11 cellular contexts compared by ENCODE assay signal in genomic region chr1:15412843-15413242, GRCh38. TPM values are rescaled to one million over a fixed set of nuclear protein-coding genes. Genes with fewer than 3 reads are reported as not detected.
DNase-seq lines count a peak whose midpoint lies in the region; ATAC-seq, FAIRE-seq and TF ChIP-seq lines count a peak whose summit lies in the region.
"Had no signal": no experiment of that assay in that cellular context is flagged by ENCODE, and none has a peak within 500 bp of the region (broad histone marks: within the 10 kb centered on the region; RNA-seq: fewer than 3 reads in every experiment).

No MANE protein-coding gene starts in this region.

- no peak for DNase-seq in A549 (ENCODE audit: low read depth in 1 of 2, low spot score in 1 of 2)
- no peak for DNase-seq in IMR-90
- peak; percentile 62 for DNase-seq in dermis blood vessel endothelial cell
- no peak for DNase-seq in neural progenitor cell (ENCODE audit: low spot score)
- DNase-seq in osteocyte (ENCODE audit: extremely low spot score, unreplicated experiment), result no peak
- no peak for DNase-seq in NCI-H82 (lab: John Stamatoyannopoulos, UW)
- DNase-seq in psoas muscle, result no peak
- no peak for DNase-seq in T-helper 9 cell
- DNase-seq: cortex of kidney, NCI-H1436 had no signal

- no peak overlapping the region for H4K91ac ChIP-seq in IMR-90 (ENCODE audit: insufficient read depth, low read depth, low read length)

- H3K79me2 ChIP-seq in neural progenitor cell (ENCODE audit: low read depth), result no peaks in the 10 kb centered on the region

- H4K8ac ChIP-seq in IMR-90 (ENCODE audit: low read depth in 2 of 2, low read length in 2 of 2), result no peak overlapping the region

- WGBS in A549 (ENCODE audit: missing lambda C conversion rate), result 85% methylated on average over 3 of the region's 11 CpGs
- WGBS in IMR-90 (ENCODE audit: extremely low coverage in 2 of 2, insufficient read length in 1 of 2), 2 experiments, result 92% methylated on average over 5 of the region's 11 CpGs; no CpG with 5 or more reads in 1 of the 2 experiments
- 64 to 67% (median 65%) methylated on average over 11 of the region's 11 CpGs for WGBS in psoas muscle, 3 donors

- H2AK9ac ChIP-seq in IMR-90 (replicated peaks; ENCODE audit: low read depth, low read length, poor library complexity), result peak overlapping the region; percentile 57

- no peak for FAIRE-seq in A549 (lab: Jason Lieb, UNC)

- H3K36me3 ChIP-seq in IMR-90 (ENCODE audit: control insufficient read depth, insufficient read depth, low read length) (peaks cover 4% of the 10 kb centered on the region; the same call in 1 of the 2 replicates), neural progenitor cell (no peaks in the 10 kb centered on the region), psoas muscle (ENCODE audit: insufficient read depth in 1 of 2, low read depth in 1 of 2) (no peaks in the 10 kb centered on the region)

- H3K27me3 ChIP-seq in IMR-90 (ENCODE audit: control insufficient read depth, insufficient read depth, low read length) (no peaks in the 10 kb centered on the region), neural progenitor cell (peaks cover 43% of the 10 kb centered on the region), psoas muscle (ENCODE audit: insufficient read depth in 3 of 3, low read length in 2 of 3) (peaks cover 0 to 32% (median 9%) of the 10 kb centered on the region in 3 donors)

- peaks cover 14 to 75% of the 10 kb centered on the region in 2 experiments; a peak in 3 of 4 replicates for H3K79me1 ChIP-seq in IMR-90 (ENCODE audit: low read depth in 1 of 2, low read length in 2 of 2)

- H4K20me1 ChIP-seq in IMR-90 (ENCODE audit: insufficient read depth, low read length), result peaks cover 25% of the 10 kb centered on the region
- peaks cover 14% of the 10 kb centered on the region for H4K20me1 ChIP-seq in neural progenitor cell (ENCODE audit: low read depth)

- no peaks in the 10 kb centered on the region for H3K9me3 ChIP-seq in A549
- no peaks in the 10 kb centered on the region for H3K9me3 ChIP-seq in IMR-90 (ENCODE audit: control insufficient read depth, insufficient read depth, low read length)
- H3K9me3 ChIP-seq in neural progenitor cell (ENCODE audit: low read depth), result no peaks in the 10 kb centered on the region
- no peaks in the 10 kb centered on the region for H3K9me3 ChIP-seq in psoas muscle

- no peak overlapping the region for H2BK120ac ChIP-seq in IMR-90 (ENCODE audit: low read depth, low read length)

- H3K18ac ChIP-seq in IMR-90 (ENCODE audit: low read depth, low read length), result no peak overlapping the region

- H3K27me3 Mint-ChIP-seq in neural progenitor cell (ENCODE audit: insufficient read depth, low read depth) (peaks cover 18% of the 10 kb centered on the region), osteocyte (ENCODE audit: unreplicated experiment) (no peaks in the 10 kb centered on the region)

- TF ChIP-seq CTCF in A549 (IDR thresholded peaks at IDR 0.05) (no peak), IMR-90 (conservative IDR thresholded peaks at IDR 0.05; ENCODE audit: low read depth, low read length) (no peak), neural progenitor cell (IDR thresholded peaks at IDR 0.05) (no peak), osteocyte (IDR thresholded peaks at IDR 0.05) (no peak), psoas muscle (IDR thresholded peaks at IDR 0.05) (no peak)

- H3K9me1 ChIP-seq in IMR-90 (ENCODE audit: insufficient read depth, low read length), result peaks cover 15% of the 10 kb centered on the region; the same call in 1 of the 2 replicates

- no peak overlapping the region for H3K14ac ChIP-seq in IMR-90 (replicated peaks; ENCODE audit: low read depth, low read length)

- POLR2A ChIA-PET in A549 (lab: Yijun Ruan, JAX) (no interaction called here), IMR-90 (lab: Charles Lee; ENCODE audit: unreplicated experiment) (no interaction called here)

- H3K9ac ChIP-seq in IMR-90 (ENCODE audit: low read depth, low read length), result no peak overlapping the region
- no peak overlapping the region for H3K9ac ChIP-seq in neural progenitor cell

- TF ChIP-seq POLR2A in A549 (IDR thresholded peaks at IDR 0.05; ENCODE audit: low read length) (no peak), IMR-90 (IDR thresholded peaks at IDR 0.05; ENCODE audit: low read depth, low read length) (no peak)

- no peak overlapping the region for H2AFZ ChIP-seq in IMR-90 (replicated peaks; ENCODE audit: low read length, poor library complexity)
- H2AFZ ChIP-seq in neural progenitor cell (replicated peaks), result no peak overlapping the region

- peak overlapping the region; percentile 41 for H3K4me3 Mint-ChIP-seq in neural progenitor cell
- no peak overlapping the region for H3K4me3 Mint-ChIP-seq in osteocyte (ENCODE audit: unreplicated experiment)

- H3K27ac ChIP-seq in A549 (peak overlapping the region; percentile 95 to 97), IMR-90 (ENCODE audit: insufficient read depth, low read length) (no peak overlapping the region), neural progenitor cell (no peak overlapping the region), psoas muscle (no peak overlapping the region)

- H3K4me2 ChIP-seq in A549 (peak overlapping the region; percentile 99), IMR-90 (ENCODE audit: low read depth, low read length) (no peak overlapping the region), neural progenitor cell (no peak overlapping the region)

- in situ Hi-C loops in IMR-90 (cut with MboI; ENCODE audit: low sequenced_read_pairs), result loop anchor here (5.0 kb wide), 1 partner anchor 71 kb away; no protein-coding TSS in a partner anchor

- H3K4me3 ChIP-seq in A549 (peak overlapping the region; percentile 97), IMR-90 (ENCODE audit: insufficient read depth, low read depth, low read length) (no peak overlapping the region), neural progenitor cell (no peak overlapping the region), psoas muscle (no peak overlapping the region)

- no peak overlapping the region for H2BK5ac ChIP-seq in IMR-90 (ENCODE audit: low read depth, low read length, poor library complexity, severe bottlenecking)

- no peak overlapping the region for H2BK20ac ChIP-seq in IMR-90 (ENCODE audit: low read depth, low read length)

- H3K36me3 Mint-ChIP-seq in neural progenitor cell (peaks cover 4% of the 10 kb centered on the region), osteocyte (ENCODE audit: unreplicated experiment) (no peaks in the 10 kb centered on the region)

- TF ChIP-seq EP300 in A549 (IDR thresholded peaks at IDR 0.05), result no peak

- H3K27ac Mint-ChIP-seq in neural progenitor cell (no peak overlapping the region), osteocyte (ENCODE audit: unreplicated experiment) (no peak overlapping the region)

- H3F3A ChIP-seq in neural progenitor cell (ENCODE audit: low read depth), result peaks cover 6% of the 10 kb centered on the region

- BruUV-seq in IMR-90 (replicated peaks; lab: Mats Ljungman, UMichigan), result no TSS peak

- no peak overlapping the region for H2BK15ac ChIP-seq in IMR-90 (ENCODE audit: low read depth, low read length)

- peaks cover 75% of the 10 kb centered on the region for H3K4me1 ChIP-seq in A549
- H3K4me1 ChIP-seq in IMR-90 (ENCODE audit: control insufficient read depth, insufficient read depth, low read length), result peaks cover 31% of the 10 kb centered on the region
- H3K4me1 ChIP-seq in neural progenitor cell, result peaks cover 11% of the 10 kb centered on the region
- no peaks in the 10 kb centered on the region for H3K4me1 ChIP-seq in psoas muscle

- ATAC-seq in A549, result no peak
- no peak for ATAC-seq in IMR-90 (ENCODE audit: low read depth)
- ATAC-seq in psoas muscle, result no peak

- no peak overlapping the region for H3K4ac ChIP-seq in IMR-90 (ENCODE audit: low read depth, low read length)

- no peak overlapping the region for H4K5ac ChIP-seq in IMR-90 (ENCODE audit: low read depth, low read length)

- no peak overlapping the region for H2AK5ac ChIP-seq in IMR-90 (ENCODE audit: low read depth, low read length)

- intact Hi-C loops in IMR-90 (cut with micrococcal nuclease), result no loop called here
- intact Hi-C loops in psoas muscle (cut with DNase I), result no loop called here

- CTCF ChIA-PET in A549 (lab: Yijun Ruan, JAX) (interaction anchor here (0.6 to 2.6 kb wide), 6 partner anchors 11 to 142 kb away, joined by 3 to 22 read pairs (median 10); no protein-coding TSS in a partner anchor), IMR-90 (lab: Yijun Ruan, JAX) (interaction anchor here (0.7 to 1.1 kb wide), 2 partner anchors 14 to 84 kb away, joined by 3 read pairs; no protein-coding TSS in a partner anchor)

- H3K9me3 Mint-ChIP-seq in neural progenitor cell (no peaks in the 10 kb centered on the region), osteocyte (ENCODE audit: unreplicated experiment) (no peaks in the 10 kb centered on the region)

- TF ChIP-seq RAD21 in A549 (conservative IDR thresholded peaks at IDR 0.05 in 1 of 2, IDR thresholded peaks at IDR 0.05 in 1 of 2) (no peak), IMR-90 (IDR thresholded peaks at IDR 0.05; ENCODE audit: low read length) (no peak)

- H3K4me1 Mint-ChIP-seq in neural progenitor cell (peaks cover 48% of the 10 kb centered on the region), osteocyte (ENCODE audit: unreplicated experiment) (peaks cover 48% of the 10 kb centered on the region)

- no peak overlapping the region for H3K23ac ChIP-seq in IMR-90 (ENCODE audit: low read depth, low read length)

- dilution Hi-C loops in IMR-90 (cut with HindIII; ENCODE audit: low sequenced_read_pairs, unreplicated experiment), result no loop called here

- H3K56ac ChIP-seq in IMR-90 (ENCODE audit: extremely low read depth, insufficient read depth, low read length), result no peak overlapping the region

RNA-seq across cellular contexts. Expression of gene EFHD2, which starts 3.2 kb away (rescaled TPM):
- polyA plus RNA-seq in A549 (2011; rRNA removed) (26.5 and 33.1 TPM in 2 replicates), A549 (2017; fragmentation: RNase III; extraction: RNeasy Plus Mini Kit Qiagen cat#74134 plus additional on column Dnase treatment) (96.2 to 127 TPM (median 108 TPM) in 3 replicates), IMR-90 (2012; rRNA removed) (58.9 and 72.7 TPM in 2 replicates), psoas muscle (1 to 10 TPM; 2.3 to 5.4 (median 4.3) TPM)
- polyA plus RNA-seq in A549 (2012; cell fraction: cytosol; rRNA removed), result 138 and 184 TPM in 2 replicates
- polyA plus RNA-seq in A549 (2012; cell fraction: nucleus; rRNA removed), result 145 and 165 TPM in 2 replicates
- 10.8 and 19.0 TPM in 2 replicates for polyA minus RNA-seq in A549 (2011; rRNA and poly(A)+ RNA removed)
- total RNA-seq in IMR-90 (2012; rRNA removed) (22.6 and 23.1 TPM in 2 replicates), dermis blood vessel endothelial cell (54.1 and 66.8 TPM in 2 replicates), neural progenitor cell (ENCODE audit: low replicate concordance) (6.5 and 14.5 TPM in 2 replicates), osteocyte (20.3 and 21.9 TPM in 2 replicates), psoas muscle (1 to 10 TPM; 4.8 to 6.9 (median 6.5) TPM)
- polyA plus RNA-seq in IMR-90 (2012; cell fraction: cytosol; rRNA removed), result 59.0 and 96.1 TPM in 2 replicates
- 77.3 and 108 TPM in 2 replicates for polyA plus RNA-seq in IMR-90 (2012; cell fraction: nucleus; rRNA removed; ENCODE audit: low replicate concordance)

RNA-seq across cellular contexts. Expression of gene CTRC, which starts 25.4 kb away (rescaled TPM):
- 0.14 and 0.52 TPM in 2 replicates for polyA plus RNA-seq in A549 (2011; rRNA removed)
- 0.03 TPM in 2 replicates for polyA plus RNA-seq in A549 (2012; cell fraction: cytosol; rRNA removed)
- 1.5 and 2.2 TPM in 2 replicates for polyA plus RNA-seq in A549 (2012; cell fraction: nucleus; rRNA removed)
- polyA plus RNA-seq in A549 (2017; fragmentation: RNase III; extraction: RNeasy Plus Mini Kit Qiagen cat#74134 plus additional on column Dnase treatment), result 0.14 to 0.25 TPM (median 0.18 TPM) in 3 replicates
- polyA minus RNA-seq in A549 (2011; rRNA and poly(A)+ RNA removed), result 0.04 TPM in 1 of 2 replicates, not detected in the other
- total RNA-seq in IMR-90 (2012; rRNA removed), result not detected in 2 replicates
- not detected in 2 replicates for polyA plus RNA-seq in IMR-90 (2012; rRNA removed)
- not detected in 2 replicates for polyA plus RNA-seq in IMR-90 (2012; cell fraction: cytosol; rRNA removed)
- 0.86 and 1.7 TPM in 2 replicates for polyA plus RNA-seq in IMR-90 (2012; cell fraction: nucleus; rRNA removed; ENCODE audit: low replicate concordance)
- not detected in 2 replicates for total RNA-seq in dermis blood vessel endothelial cell
- not detected in 2 replicates for total RNA-seq in neural progenitor cell (ENCODE audit: low replicate concordance)
- total RNA-seq in osteocyte, result not detected in 2 replicates
- under 1 TPM in 1 of 4 donors, not detected in 3; 0.17 TPM for total RNA-seq in psoas muscle
- under 1 TPM in 2 of 3 donors, not detected in 1; 0.08 to 0.68 TPM for polyA plus RNA-seq in psoas muscle

RNA-seq across cellular contexts. Expression of gene CELA2A, which starts 43.7 kb away (rescaled TPM):
- polyA plus RNA-seq in A549 (2011; rRNA removed) (not detected in 2 replicates), A549 (2017; fragmentation: RNase III; extraction: RNeasy Plus Mini Kit Qiagen cat#74134 plus additional on column Dnase treatment) (not detected in 3 replicates), IMR-90 (2012; rRNA removed) (not detected in 2 replicates), psoas muscle (under 1 TPM in 1 of 3 donors, not detected in 2; 0.10 TPM)
- polyA plus RNA-seq in A549 (2012; cell fraction: cytosol; rRNA removed), result not detected in 2 replicates
- not detected in 2 replicates for polyA plus RNA-seq in A549 (2012; cell fraction: nucleus; rRNA removed)
- not detected in 2 replicates for polyA minus RNA-seq in A549 (2011; rRNA and poly(A)+ RNA removed)
- total RNA-seq in IMR-90 (2012; rRNA removed) (not detected in 2 replicates), dermis blood vessel endothelial cell (not detected in 2 replicates), neural progenitor cell (ENCODE audit: low replicate concordance) (not detected in 2 replicates), osteocyte (not detected in 2 replicates), psoas muscle (1 to 10 TPM in 1 of 4 donors, not detected in 3; 2.1 TPM)
- not detected in 2 replicates for polyA plus RNA-seq in IMR-90 (2012; cell fraction: cytosol; rRNA removed)
- not detected in 2 replicates for polyA plus RNA-seq in IMR-90 (2012; cell fraction: nucleus; rRNA removed; ENCODE audit: low replicate concordance)
- total RNA-seq: omental fat pad had no signal

Comparison
In these comparisons a context has a peak if more than half of its experiments do, and no peak if none do; other contexts are left out.
1. H3K27ac ChIP-seq: peak in A549 (2 of 2); none in IMR-90 (single experiment), neural progenitor cell (single experiment) and psoas muscle (single experiment).